Comparison of ENCODE assay signal across 1 cellular context in the genomic region with DNA sequence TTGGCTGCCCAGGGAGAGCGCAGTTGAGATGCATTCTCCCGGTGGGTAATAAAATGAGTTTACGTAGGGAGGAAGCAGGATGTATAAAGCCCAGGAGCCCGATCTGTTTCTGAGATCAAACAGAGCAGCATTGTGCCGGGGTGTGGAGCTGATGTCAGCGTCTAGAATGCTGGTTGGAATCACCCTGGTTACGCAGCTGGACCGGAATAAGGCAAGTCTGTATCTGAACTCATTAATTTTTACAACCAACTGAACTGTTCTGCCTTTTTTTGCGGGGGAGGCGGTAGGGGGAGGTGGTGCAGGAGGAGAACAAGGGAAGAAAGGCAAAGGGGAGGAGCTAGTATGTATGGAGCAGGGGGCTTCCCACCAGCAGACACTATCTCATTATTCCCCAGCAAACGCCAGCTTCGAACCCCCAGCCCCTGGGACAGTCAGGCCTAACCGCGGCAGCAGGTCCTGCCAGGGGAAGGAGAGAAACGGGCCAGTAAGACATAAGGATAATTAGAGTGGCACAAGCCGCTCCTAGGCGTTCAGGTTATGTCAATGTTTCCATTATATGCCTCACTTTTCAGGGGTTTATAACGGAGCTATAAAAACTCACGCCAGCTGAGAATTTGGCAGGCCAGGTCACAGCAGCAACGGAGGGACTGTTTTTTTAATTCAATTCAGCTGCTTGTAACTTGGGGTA.
TF ChIP-seq lines count a peak whose summit lies in the region.

No MANE protein-coding gene starts in this region.

TF ChIP-seq in K562, 482 proteins besides CTCF, POLR2A, EP300 and RAD21 (continued from another document):
- TF ChIP-seq, protein P1, sequence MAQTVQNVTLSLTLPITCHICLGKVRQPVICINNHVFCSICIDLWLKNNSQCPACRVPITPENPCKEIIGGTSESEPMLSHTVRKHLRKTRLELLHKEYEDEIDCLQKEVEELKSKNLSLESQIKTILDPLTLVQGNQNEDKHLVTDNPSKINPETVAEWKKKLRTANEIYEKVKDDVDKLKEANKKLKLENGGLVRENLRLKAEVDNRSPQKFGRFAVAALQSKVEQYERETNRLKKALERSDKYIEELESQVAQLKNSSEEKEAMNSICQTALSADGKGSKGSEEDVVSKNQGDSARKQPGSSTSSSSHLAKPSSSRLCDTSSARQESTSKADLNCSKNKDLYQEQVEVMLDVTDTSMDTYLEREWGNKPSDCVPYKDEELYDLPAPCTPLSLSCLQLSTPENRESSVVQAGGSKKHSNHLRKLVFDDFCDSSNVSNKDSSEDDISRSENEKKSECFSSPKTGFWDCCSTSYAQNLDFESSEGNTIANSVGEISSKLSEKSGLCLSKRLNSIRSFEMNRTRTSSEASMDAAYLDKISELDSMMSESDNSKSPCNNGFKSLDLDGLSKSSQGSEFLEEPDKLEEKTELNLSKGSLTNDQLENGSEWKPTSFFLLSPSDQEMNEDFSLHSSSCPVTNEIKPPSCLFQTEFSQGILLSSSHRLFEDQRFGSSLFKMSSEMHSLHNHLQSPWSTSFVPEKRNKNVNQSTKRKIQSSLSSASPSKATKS (CRISPR knock-in tag; IDR thresholded peaks at IDR 0.05), result no peak
TF ChIP-seq in K562: peak in this region for 0.
